Comparison of ENCODE assay signal across 6 cellular contexts in genomic region chr10:133603434-133603833, GRCh38. TPM values are rescaled to one million over a fixed set of nuclear protein-coding genes. Genes with fewer than 3 reads are reported as not detected.
"Had no signal": no experiment of that assay in that cellular context is flagged by ENCODE, and none has a peak within 500 bp of the region (broad histone marks: within the 10 kb centered on the region; RNA-seq: fewer than 3 reads in every experiment).

No MANE protein-coding gene starts in this region.

RNA-seq across cellular contexts. Expression of gene FRG2B, which starts 23.2 kb away (rescaled TPM):
- total RNA-seq: HepG2, HT-29, HT1080, IMR-90, K562 had no signal
- polyA plus RNA-seq: HepG2, IgD-negative memory B cell, IMR-90, K562 had no signal

RNA-seq across cellular contexts. Expression of gene SYCE1, which starts 38.1 kb away (rescaled TPM):
- total RNA-seq: HepG2, HT-29, IMR-90, K562 had no signal
- polyA plus RNA-seq: HepG2, IgD-negative memory B cell, IMR-90, K562 had no signal
